In the genomic region with DNA sequence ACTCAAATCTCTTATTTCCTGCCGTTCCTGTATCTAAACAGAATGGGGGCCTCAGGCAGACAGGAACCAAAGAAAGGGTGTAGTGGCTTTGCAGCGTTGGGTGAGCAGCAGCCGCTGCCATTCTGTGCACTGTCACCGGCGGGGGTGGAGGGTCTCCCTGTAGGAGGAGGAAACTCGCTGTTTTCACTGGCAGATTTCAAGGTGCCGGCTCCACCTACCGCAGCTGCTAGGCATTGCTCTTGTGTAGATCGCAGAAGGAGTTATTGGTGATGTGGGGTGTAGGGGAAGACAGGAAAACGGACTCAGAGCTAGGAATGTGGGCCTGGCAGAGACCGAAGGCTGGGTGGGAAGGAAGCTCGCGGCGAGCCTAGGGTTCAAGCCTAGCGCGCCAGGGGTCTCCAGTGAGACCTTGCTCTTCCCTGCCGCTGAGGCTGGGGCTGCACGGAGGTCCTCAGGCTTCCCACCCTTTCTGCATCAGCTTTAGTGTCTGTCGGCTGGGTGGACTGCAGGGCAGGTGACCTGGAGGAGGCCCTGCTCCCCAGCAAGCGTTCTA, we compare ENCODE assay signal across 8 cellular contexts.
DNase-seq lines count a peak whose midpoint lies in the region; ATAC-seq and TF ChIP-seq lines count a peak whose summit lies in the region.

No MANE protein-coding gene starts in this region.

- no peak overlapping the region for H3K27ac ChIP-seq in mucosa of rectum (ENCODE audit: low read depth in 2 of 2, low read length in 2 of 2)

- peak overlapping the region in 1 of 2 donors; percentile 17 for H3K9ac ChIP-seq in mucosa of rectum (ENCODE audit: low read depth in 1 of 2, low read length in 2 of 2)

- no peaks in the 10 kb centered on the region for H3K36me3 ChIP-seq in mucosa of rectum (ENCODE audit: control insufficient read depth in 2 of 2, insufficient read depth in 2 of 2, low read length in 2 of 2)

- peaks cover 3 to 6% of the 10 kb centered on the region in 2 donors for H3K4me1 ChIP-seq in mucosa of rectum (ENCODE audit: control insufficient read depth in 2 of 2, insufficient read depth in 2 of 2, low read length in 2 of 2)

- H3K4me3 ChIP-seq in epithelial cell of esophagus (ENCODE audit: low read length) (peak overlapping the region; percentile 16), mucosa of rectum (ENCODE audit: low read length in 2 of 2) (peak overlapping the region; percentile 20 to 57)

- no peaks in the 10 kb centered on the region for H3K9me3 ChIP-seq in mucosa of rectum (ENCODE audit: control insufficient read depth in 2 of 2, low read length in 2 of 2)

- peak; percentile 82 for TF ChIP-seq CTCF in epithelial cell of esophagus (IDR thresholded peaks at IDR 0.05; ENCODE audit: insufficient read depth, low read depth, low read length, missing control alignments)

- ATAC-seq in GM21447 (IDR thresholded peaks at IDR 0.05; ENCODE audit: unreplicated experiment) = no peak

- peaks cover 0 to 6% of the 10 kb centered on the region in 2 donors for H3K27me3 ChIP-seq in mucosa of rectum (ENCODE audit: control insufficient read depth in 2 of 2, insufficient read depth in 2 of 2, low read length in 2 of 2)

- DNase-seq in CD1c-positive myeloid dendritic cell (ENCODE audit: extremely low spot score) (peak; percentile 65), HK-2 (ENCODE audit: unreplicated experiment) (peak; percentile 69), NOMO-1 treated with dmso at 0.1 percent for 144 hours (lab: John Stamatoyannopoulos, UW; ENCODE audit: unreplicated experiment) (peak; percentile 52), epithelial cell of esophagus (ENCODE audit: low read depth) (peak; percentile 81)
- peak; percentile 40 for DNase-seq in activated CD8-positive, alpha-beta memory T cell treated with anti-CD3 and anti-CD28 coated beads, Interleukin-2, amount 50 U/mL, for 24 hours (ENCODE audit: extremely low read depth)
- peak; percentile 17 to 40 for DNase-seq in stimulated activated CD8-positive, alpha-beta memory T cell treated with anti-CD3 and anti-CD28 coated beads, Interleukin-2, amount 100 ng/mL, for 1 hour (ENCODE audit: low read depth in 2 of 2)

Comparison
In these comparisons a context has a peak if more than half of its experiments do, and no peak if none do; other contexts are left out.
1. DNase-seq: peak in every context shown above with its lines; median percentile 81 in epithelial cell of esophagus; 69 in HK-2; 65 in CD1c-positive myeloid dendritic cell; 52 in NOMO-1 treated with dmso at 0.1 percent for 144 hours; 40 in activated CD8-positive, alpha-beta memory T cell treated with anti-CD3 and anti-CD28 coated beads, Interleukin-2, amount 50 U/mL, for 24 hours; 28 in stimulated activated CD8-positive, alpha-beta memory T cell treated with anti-CD3 and anti-CD28 coated beads, Interleukin-2, amount 100 ng/mL, for 1 hour.